14 cellular contexts compared by ENCODE assay signal in genomic region chr17:41970901-41971331, GRCh38. TPM values are rescaled to one million over a fixed set of nuclear protein-coding genes. Genes with fewer than 3 reads are reported as not detected.
DNase-seq lines count a peak whose midpoint lies in the region; ATAC-seq, FAIRE-seq and TF ChIP-seq lines count a peak whose summit lies in the region.
"Had no signal": no experiment of that assay in that cellular context is flagged by ENCODE, and none has a peak within 500 bp of the region (broad histone marks: within the 10 kb centered on the region; RNA-seq: fewer than 3 reads in every experiment).

No MANE protein-coding gene starts in this region.

- peaks cover 16% of the 10 kb centered on the region for H3K79me2 ChIP-seq in K562 (ENCODE audit: control insufficient read depth, insufficient read depth, low read length)

- H3K36me3 ChIP-seq in K562 (ENCODE audit: control insufficient read depth, insufficient read depth, low read length), result peaks cover 70% of the 10 kb centered on the region; the same call in 2 of the 3 replicates

- no peak overlapping the region for H3K4me3 ChIP-seq in K562
- H3K4me3 ChIP-seq: colonic mucosa, SK-N-MC had no signal

- H3K9me3 ChIP-seq in K562 (replicated peaks; ENCODE audit: control insufficient read depth, insufficient read depth, low read depth, low read length), result no peaks in the 10 kb centered on the region; the same call in 1 of the 2 replicates
- H3K9me3 ChIP-seq: colonic mucosa, neutrophil had no signal

- no peak overlapping the region for H3K4me2 ChIP-seq in K562 (ENCODE audit: insufficient read depth, low read length)

- TF ChIP-seq CTCF in K562 (IDR thresholded peaks at IDR 0.05 in 2 of 3, conservative IDR thresholded peaks at IDR 0.05 in 1 of 3; ENCODE audit: insufficient read depth in 2 of 3, low read depth in 1 of 3, low read length in 3 of 3), result no peak

- ATAC-seq in K562, result no peak
- ATAC-seq in esophagus mucosa, result no peak
- no peak for ATAC-seq in HG03521 (IDR thresholded peaks at IDR 0.05; ENCODE audit: unreplicated experiment)
- ATAC-seq: foreskin keratinocyte, left colon had no signal

- no peak overlapping the region for H3K27ac ChIP-seq in K562 (ENCODE audit: extremely low read depth, low read depth, low read length)
- H3K27ac ChIP-seq: colonic mucosa, foreskin keratinocyte, neutrophil, SK-N-MC had no signal

- CTCF ChIA-PET in K562 (lab: Yijun Ruan, JAX; ENCODE audit: low intra/inter-chr PET ratio), result no interaction called here

- 83% methylated on average over 5 of the region's 5 CpGs for WGBS in K562 (ENCODE audit: insufficient coverage, low coverage, missing lambda C conversion rate)

- peaks cover 3% of the 10 kb centered on the region for H3K9me1 ChIP-seq in K562 (ENCODE audit: control insufficient read depth, insufficient read depth, low read length)

- TF ChIP-seq EP300 in K562 (IDR thresholded peaks at IDR 0.05; ENCODE audit: low read length), result no peak

- POLR2A ChIA-PET in K562 (lab: Yijun Ruan, JAX), result interaction anchor here (0.6 kb wide), 1 partner anchor 13 kb away, joined by 3 read pairs; no protein-coding TSS in a partner anchor

- no peak for TF ChIP-seq RAD21 in K562 (CRISPR knock-in tag; conservative IDR thresholded peaks at IDR 0.05 in 1 of 2, IDR thresholded peaks at IDR 0.05 in 1 of 2)

- intact Hi-C loops in K562 (cut with micrococcal nuclease), result no loop called here
- intact Hi-C loops in posterior vena cava (cut with DNase I), result loop anchor here in 1 of 2 donors (10.0 kb wide), 1 partner anchor 964 kb away; no protein-coding TSS in a partner anchor

- FAIRE-seq in K562 (lab: Jason Lieb, UNC), result peak; percentile 15
- FAIRE-seq: GM19239 had no signal

- in situ Hi-C loops in K562 (cut with MboI), result no loop called here

- DNase-seq in K562 (ENCODE audit: extremely low read depth in 1 of 4, low spot score in 3 of 4) (no peak), posterior vena cava (ENCODE audit: low spot score) (peak; percentile 61), H4 (ENCODE audit: low spot score) (no peak)
- DNase-seq: colonic mucosa; foreskin keratinocyte; left colon; NCI-H2081 treated with DMSO at 0.1 percent for 48 hours; NK-92 treated with Interleukin-12 subunit alpha and Interleukin-12 subunit beta, amount 100 ng/mL, for 24 hours had no signal

- H2AFZ ChIP-seq in K562 (ENCODE audit: low read depth, low read length), result no peak overlapping the region

- no peaks in the 10 kb centered on the region for H3K27me3 ChIP-seq in K562 (ENCODE audit: control insufficient read depth in 2 of 2, insufficient read depth in 2 of 2, low read length in 2 of 2)
- H3K27me3 ChIP-seq: colonic mucosa, foreskin keratinocyte, neutrophil had no signal

- peak; percentile 26 for TF ChIP-seq POLR2A in GM15510 (IDR thresholded peaks at IDR 0.05; ENCODE audit: borderline replicate concordance, extremely low read depth, insufficient read length)
- peak; percentile 48 for TF ChIP-seq POLR2A in K562 (conservative IDR thresholded peaks at IDR 0.05)

- BruUV-seq in K562 (replicated peaks; lab: Mats Ljungman, UMichigan), result no TSS peak

- no peak overlapping the region for H3K9ac ChIP-seq in K562 (ENCODE audit: insufficient read depth in 1 of 2, low read depth in 2 of 2, low read length in 2 of 2)

- H3K4me1 ChIP-seq in K562 (replicated peaks in 1 of 2; ENCODE audit: control insufficient read depth in 2 of 2, insufficient read depth in 2 of 2, low read length in 2 of 2), result peaks cover 7 to 38% of the 10 kb centered on the region in 2 experiments; a peak in 4 of 5 replicates
- H3K4me1 ChIP-seq: foreskin keratinocyte had no signal

- no peaks in the 10 kb centered on the region; the same call in 1 of the 2 replicates for H4K20me1 ChIP-seq in K562 (replicated peaks; ENCODE audit: control insufficient read depth, insufficient read depth, low read length)

RNA-seq across cellular contexts. Expression of gene CNP, which starts 4.3 kb away (rescaled TPM):
- total RNA-seq in K562 (2011; cell fraction: chromatin; rRNA removed; ENCODE audit: low replicate concordance), result 33.1 and 94.9 TPM in 2 replicates
- total RNA-seq in K562 (2011; cell fraction: nucleolus; rRNA removed), result 31.3 and 42.9 TPM in 2 replicates
- 37.7 and 39.6 TPM in 2 replicates for total RNA-seq in K562 (2011; cell fraction: nucleoplasm; rRNA removed)
- total RNA-seq in K562 (2014; rRNA removed) (45.4 and 45.8 TPM in 2 replicates), K562 (2014; rRNA removed; fragmentation: Illumina TruSeq; extraction: Trizol) (15.9 and 18.6 TPM in 2 replicates), K562 (2015; rRNA removed; fragmentation: Illumina TruSeq; extraction: Trizol) (31.8 and 32.1 TPM in 2 replicates), K562 (2021) (49.4 and 52.0 TPM in 2 replicates), posterior vena cava (10 to 100 TPM; 53.6 to 53.9 TPM), esophagus mucosa (89.9 TPM)
- polyA plus RNA-seq in K562 (2011; rRNA removed) (15.5 and 20.7 TPM in 2 replicates), K562 (2014; fragmentation: Illumina TruSeq; extraction: Trizol) (33.2 and 37.5 TPM in 2 replicates), K562 (2014; fragmentation: Nextera tagmentation; extraction: Ambion mirVana) (1 to 10 TPM; 1.7 to 3.8 TPM), K562 (2014; rRNA removed) (29.1 and 30.2 TPM in 2 replicates)
- polyA plus RNA-seq in K562 (2011; cell fraction: cytosol; rRNA removed), result 11.4 and 24.5 TPM in 2 replicates
- polyA plus RNA-seq in K562 (2011; cell fraction: nucleus; rRNA removed), result 10.2 and 21.9 TPM in 2 replicates
- polyA plus RNA-seq in K562 (2012), result 30.0 and 34.8 TPM in 2 replicates
- polyA minus RNA-seq in K562 (2011; rRNA and poly(A)+ RNA removed), result 19.5 and 44.8 TPM in 2 replicates
- polyA minus RNA-seq in K562 (2011; cell fraction: cytosol; rRNA and poly(A)+ RNA removed), result 36.4 and 44.8 TPM in 2 replicates
- polyA minus RNA-seq in K562 (2011; cell fraction: nucleus; rRNA and poly(A)+ RNA removed), result 11.0 and 11.9 TPM in 2 replicates
- 47.5 and 64.8 TPM in 2 replicates for total RNA-seq in H4 (2014; rRNA removed; shearing (Covaris generic))

RNA-seq across cellular contexts. Expression of gene ODAD4, which starts 40.5 kb away (rescaled TPM):
- 2.3 and 4.6 TPM in 2 replicates for total RNA-seq in K562 (2011; cell fraction: chromatin; rRNA removed; ENCODE audit: low replicate concordance)
- 0.67 and 2.2 TPM in 2 replicates for total RNA-seq in K562 (2011; cell fraction: nucleolus; rRNA removed)
- 1.8 TPM in 2 replicates for total RNA-seq in K562 (2011; cell fraction: nucleoplasm; rRNA removed)
- total RNA-seq in K562 (2014; rRNA removed) (0.09 and 0.24 TPM in 2 replicates), K562 (2014; rRNA removed; fragmentation: Illumina TruSeq; extraction: Trizol) (0.70 and 0.98 TPM in 2 replicates), K562 (2015; rRNA removed; fragmentation: Illumina TruSeq; extraction: Trizol) (0.45 and 0.51 TPM in 2 replicates), K562 (2021) (0.11 and 0.75 TPM in 2 replicates), posterior vena cava (1 to 10 TPM in 1 of 2 donors, under 1 TPM in 1; 0.74 to 1.2 TPM), esophagus mucosa (not detected)
- polyA plus RNA-seq in K562 (2011; rRNA removed) (0.05 and 0.35 TPM in 2 replicates), K562 (2014; fragmentation: Illumina TruSeq; extraction: Trizol) (0.57 and 0.67 TPM in 2 replicates), K562 (2014; fragmentation: Nextera tagmentation; extraction: Ambion mirVana) (under 1 TPM; 0.30 to 0.81 TPM), K562 (2014; rRNA removed) (0.22 and 0.49 TPM in 2 replicates)
- 0.09 TPM in 2 replicates for polyA plus RNA-seq in K562 (2011; cell fraction: cytosol; rRNA removed)
- polyA plus RNA-seq in K562 (2011; cell fraction: nucleus; rRNA removed), result 0.32 and 0.44 TPM in 2 replicates
- polyA plus RNA-seq in K562 (2012), result 0.35 and 1.6 TPM in 2 replicates
- 0.54 and 0.63 TPM in 2 replicates for polyA minus RNA-seq in K562 (2011; rRNA and poly(A)+ RNA removed)
- not detected in 2 replicates for polyA minus RNA-seq in K562 (2011; cell fraction: cytosol; rRNA and poly(A)+ RNA removed)
- 0.54 and 1.00 TPM in 2 replicates for polyA minus RNA-seq in K562 (2011; cell fraction: nucleus; rRNA and poly(A)+ RNA removed)
- 1.2 and 1.4 TPM in 2 replicates for total RNA-seq in H4 (2014; rRNA removed; shearing (Covaris generic))

RNA-seq across cellular contexts. Expression of gene DNAJC7, which starts 46.3 kb away (rescaled TPM):
- 180 and 244 TPM in 2 replicates for total RNA-seq in K562 (2011; cell fraction: chromatin; rRNA removed; ENCODE audit: low replicate concordance)
- total RNA-seq in K562 (2011; cell fraction: nucleolus; rRNA removed), result 111 and 117 TPM in 2 replicates
- total RNA-seq in K562 (2011; cell fraction: nucleoplasm; rRNA removed), result 168 and 236 TPM in 2 replicates
- total RNA-seq in K562 (2014; rRNA removed) (145 and 157 TPM in 2 replicates), K562 (2014; rRNA removed; fragmentation: Illumina TruSeq; extraction: Trizol) (262 and 288 TPM in 2 replicates), K562 (2015; rRNA removed; fragmentation: Illumina TruSeq; extraction: Trizol) (191 and 206 TPM in 2 replicates), K562 (2021) (149 and 153 TPM in 2 replicates), posterior vena cava (10 to 100 TPM; 57.0 TPM), esophagus mucosa (75.5 TPM)
- polyA plus RNA-seq in K562 (2011; rRNA removed) (75.6 and 120 TPM in 2 replicates), K562 (2014; fragmentation: Illumina TruSeq; extraction: Trizol) (206 and 239 TPM in 2 replicates), K562 (2014; fragmentation: Nextera tagmentation; extraction: Ambion mirVana) (10 to 100 TPM; 85.8 to 94.3 TPM), K562 (2014; rRNA removed) (148 and 173 TPM in 2 replicates)
- 29.9 and 31.1 TPM in 2 replicates for polyA plus RNA-seq in K562 (2011; cell fraction: cytosol; rRNA removed)
- 49.5 and 50.7 TPM in 2 replicates for polyA plus RNA-seq in K562 (2011; cell fraction: nucleus; rRNA removed)
- 172 and 176 TPM in 2 replicates for polyA plus RNA-seq in K562 (2012)
- 82.6 and 112 TPM in 2 replicates for polyA minus RNA-seq in K562 (2011; rRNA and poly(A)+ RNA removed)
- 46.2 and 60.0 TPM in 2 replicates for polyA minus RNA-seq in K562 (2011; cell fraction: cytosol; rRNA and poly(A)+ RNA removed)
- polyA minus RNA-seq in K562 (2011; cell fraction: nucleus; rRNA and poly(A)+ RNA removed), result 49.0 and 75.2 TPM in 2 replicates
- total RNA-seq in H4 (2014; rRNA removed; shearing (Covaris generic)), result 86.7 and 109 TPM in 2 replicates

RNA-seq across cellular contexts. Expression of gene NKIRAS2, which starts 49.0 kb away (rescaled TPM):
- 17.2 and 40.4 TPM in 2 replicates for total RNA-seq in K562 (2011; cell fraction: chromatin; rRNA removed; ENCODE audit: low replicate concordance)
- total RNA-seq in K562 (2011; cell fraction: nucleolus; rRNA removed), result 28.6 and 34.4 TPM in 2 replicates
- 33.1 and 41.8 TPM in 2 replicates for total RNA-seq in K562 (2011; cell fraction: nucleoplasm; rRNA removed)
- total RNA-seq in K562 (2014; rRNA removed) (64.6 and 66.9 TPM in 2 replicates), K562 (2014; rRNA removed; fragmentation: Illumina TruSeq; extraction: Trizol) (17.9 and 18.7 TPM in 2 replicates), K562 (2015; rRNA removed; fragmentation: Illumina TruSeq; extraction: Trizol) (22.1 and 23.1 TPM in 2 replicates), K562 (2021) (37.8 and 45.5 TPM in 2 replicates), posterior vena cava (10 to 100 TPM; 28.3 TPM), esophagus mucosa (30.3 TPM)
- polyA plus RNA-seq in K562 (2011; rRNA removed) (29.8 and 36.2 TPM in 2 replicates), K562 (2014; fragmentation: Illumina TruSeq; extraction: Trizol) (60.7 and 65.5 TPM in 2 replicates), K562 (2014; fragmentation: Nextera tagmentation; extraction: Ambion mirVana) (10 to 100 TPM; 10.1 to 14.6 TPM), K562 (2014; rRNA removed) (58.7 and 68.6 TPM in 2 replicates)
- polyA plus RNA-seq in K562 (2011; cell fraction: cytosol; rRNA removed), result 39.9 and 51.1 TPM in 2 replicates
- polyA plus RNA-seq in K562 (2011; cell fraction: nucleus; rRNA removed), result 23.3 and 30.8 TPM in 2 replicates
- polyA plus RNA-seq in K562 (2012), result 35.4 and 103 TPM in 2 replicates
- 18.3 and 23.9 TPM in 2 replicates for polyA minus RNA-seq in K562 (2011; rRNA and poly(A)+ RNA removed)
- 18.9 and 19.3 TPM in 2 replicates for polyA minus RNA-seq in K562 (2011; cell fraction: cytosol; rRNA and poly(A)+ RNA removed)
- polyA minus RNA-seq in K562 (2011; cell fraction: nucleus; rRNA and poly(A)+ RNA removed), result 10.6 and 14.3 TPM in 2 replicates
- total RNA-seq in H4 (2014; rRNA removed; shearing (Covaris generic)), result 23.9 and 36.9 TPM in 2 replicates

RNA-seq across cellular contexts. Expression of gene ACLY, which starts 52.2 kb away (rescaled TPM):
- total RNA-seq in K562 (2011; cell fraction: chromatin; rRNA removed; ENCODE audit: low replicate concordance), result 153 and 277 TPM in 2 replicates
- total RNA-seq in K562 (2011; cell fraction: nucleolus; rRNA removed), result 161 TPM in 2 replicates
- 163 and 174 TPM in 2 replicates for total RNA-seq in K562 (2011; cell fraction: nucleoplasm; rRNA removed)
- total RNA-seq in K562 (2014; rRNA removed) (114 and 123 TPM in 2 replicates), K562 (2014; rRNA removed; fragmentation: Illumina TruSeq; extraction: Trizol) (112 and 125 TPM in 2 replicates), K562 (2015; rRNA removed; fragmentation: Illumina TruSeq; extraction: Trizol) (129 and 131 TPM in 2 replicates), K562 (2021) (261 and 280 TPM in 2 replicates), posterior vena cava (100 to 1,000 TPM in 1 of 2 donors, 10 to 100 TPM in 1; 97.5 to 101 TPM), esophagus mucosa (161 TPM)
- polyA plus RNA-seq in K562 (2011; rRNA removed) (163 and 165 TPM in 2 replicates), K562 (2014; fragmentation: Illumina TruSeq; extraction: Trizol) (194 and 206 TPM in 2 replicates), K562 (2014; fragmentation: Nextera tagmentation; extraction: Ambion mirVana) (10 to 100 TPM; 42.9 to 58.5 TPM), K562 (2014; rRNA removed) (120 and 129 TPM in 2 replicates)
- polyA plus RNA-seq in K562 (2011; cell fraction: cytosol; rRNA removed), result 156 and 184 TPM in 2 replicates
- 114 and 149 TPM in 2 replicates for polyA plus RNA-seq in K562 (2011; cell fraction: nucleus; rRNA removed)
- polyA plus RNA-seq in K562 (2012), result 94.5 and 161 TPM in 2 replicates
- 244 and 312 TPM in 2 replicates for polyA minus RNA-seq in K562 (2011; rRNA and poly(A)+ RNA removed)
- 258 TPM in 2 replicates for polyA minus RNA-seq in K562 (2011; cell fraction: cytosol; rRNA and poly(A)+ RNA removed)
- 49.9 and 63.5 TPM in 2 replicates for polyA minus RNA-seq in K562 (2011; cell fraction: nucleus; rRNA and poly(A)+ RNA removed)
- 98.9 and 101 TPM in 2 replicates for total RNA-seq in H4 (2014; rRNA removed; shearing (Covaris generic))
